ENCODE assay signal across 19 cellular contexts in genomic region chr15:29676961-29677402, GRCh38.
A peak's percentile ranks its signal among the peaks of the same experiment; 100 is the strongest.
DNase-seq lines count a peak whose midpoint lies in the region; ATAC-seq, FAIRE-seq and TF ChIP-seq lines count a peak whose summit lies in the region.
"Had no signal": no experiment of that assay in that cellular context is flagged by ENCODE, and none has a peak within 500 bp of the region (broad histone marks: within the 10 kb centered on the region; RNA-seq: fewer than 3 reads in every experiment).

No MANE protein-coding gene starts in this region.

- DNase-seq in NCI-H1092 treated with DMSO at 0.1 percent for 48 hours (lab: John Stamatoyannopoulos, UW) (peak; percentile 31), NCI-H1092 (lab: John Stamatoyannopoulos, UW) (no peak), WTC11 (ENCODE audit: low spot score) (no peak), foreskin keratinocyte (no peak), small intestine (peak; percentile 52), HepG2 (ENCODE audit: low spot score) (no peak), GM19238 (ENCODE audit: insufficient read length, low spot score) (no peak)
- DNase-seq: activated T-cell treated with anti-CD3 and anti-CD28 coated beads, Interleukin-2, amount 50 U/mL, for 24 hours; caudate nucleus; DMS79; naive B cell; NCI-H524; SHP77; tibial artery had no signal

- 21 to 43% (median 34%) methylated on average over 8 of the region's 8 CpGs for WGBS in small intestine, 3 donors
- WGBS in HepG2 (ENCODE audit: low lambda C conversion rate): 81% methylated on average over 6 of the region's 8 CpGs

- H3K9me3 Mint-ChIP-seq in WTC11: no peaks in the 10 kb centered on the region
- H3K9me3 Mint-ChIP-seq: activated T-cell treated with anti-CD3 and anti-CD28 coated beads, Interleukin-2, amount 50 U/mL, for 24 hours had no signal

- no TSS peak for BruUV-seq in HepG2 (replicated peaks; lab: Mats Ljungman, UMichigan)

- CTCF ChIA-PET in WTC11 (lab: Charles Lee) (interaction anchor here (1.2 kb wide), 1 partner anchor 575 kb away, joined by 4 read pairs; no protein-coding TSS in a partner anchor), HepG2 (lab: Yijun Ruan, JAX; ENCODE audit: low intra/inter-chr PET ratio, low total read pairs) (no interaction called here)

- no peaks in the 10 kb centered on the region for H4K20me1 ChIP-seq in HepG2 (ENCODE audit: insufficient read depth, low read length)

- peaks cover 21% of the 10 kb centered on the region for H3K4me1 Mint-ChIP-seq in WTC11

- H2AFZ ChIP-seq in HepG2 (ENCODE audit: low read length): no peak overlapping the region

- H3K4me3 ChIP-seq in small intestine (ENCODE audit: low read depth in 1 of 2, low read length in 2 of 2) (peak overlapping the region in 1 of 2 donors; percentile 27), HepG2 (replicated peaks in 1 of 3; ENCODE audit: insufficient read depth in 1 of 3, low read depth in 2 of 3, low read length in 3 of 3) (no peak overlapping the region)
- H3K4me3 ChIP-seq: esophagus muscularis mucosa, skin epidermis, tibial artery had no signal

- H3K9me3 ChIP-seq in small intestine (ENCODE audit: control insufficient read depth, low read depth) (no peaks in the 10 kb centered on the region), HepG2 (ENCODE audit: low read length) (no peaks in the 10 kb centered on the region)
- H3K9me3 ChIP-seq: esophagus muscularis mucosa, tibial artery had no signal

- H3K9ac ChIP-seq in HepG2 (ENCODE audit: insufficient read depth, low read depth, low read length): no peak overlapping the region

- no peaks in the 10 kb centered on the region for H3K27me3 Mint-ChIP-seq in WTC11 (ENCODE audit: low read depth)

- H3K4me3 Mint-ChIP-seq in WTC11: peak overlapping the region; percentile 4; the same call in 1 of the 2 replicates
- H3K4me3 Mint-ChIP-seq: activated T-cell treated with anti-CD3 and anti-CD28 coated beads, Interleukin-2, amount 50 U/mL, for 24 hours; naive B cell had no signal

- in situ Hi-C loops in HepG2 (cut with HindIII; ENCODE audit: extremely low pct_ligation_motif_present, low pct_unique_long_range_greater_than_20kb): no loop called here

- intact Hi-C loops in HepG2 (cut with micrococcal nuclease; ENCODE audit: unreplicated experiment): no loop called here

- no peaks in the 10 kb centered on the region for H3K36me3 ChIP-seq in small intestine (ENCODE audit: control insufficient read depth in 2 of 2, insufficient read depth in 2 of 2, low read length in 2 of 2)
- H3K36me3 ChIP-seq in HepG2 (replicated peaks in 1 of 2; ENCODE audit: control insufficient read depth in 1 of 2, insufficient read depth in 2 of 2, low read length in 2 of 2): no peaks in the 10 kb centered on the region
- H3K36me3 ChIP-seq: esophagus muscularis mucosa, tibial artery had no signal

- TF ChIP-seq CTCF in WTC11 (IDR thresholded peaks at IDR 0.05): no peak
- TF ChIP-seq CTCF in foreskin keratinocyte (conservative IDR thresholded peaks at IDR 0.05): no peak
- no peak for TF ChIP-seq CTCF in HepG2 (CRISPR knock-in tag; IDR thresholded peaks at IDR 0.05)

- TF ChIP-seq RAD21 in HepG2 (CRISPR knock-in tag; IDR thresholded peaks at IDR 0.05): no peak

- FAIRE-seq in small intestine (lab: Jason Lieb, UNC) (no peak), HepG2 (lab: Jason Lieb, UNC) (no peak)
- FAIRE-seq: A204.1 had no signal

- H3K27ac ChIP-seq in foreskin keratinocyte (no peak overlapping the region), small intestine (ENCODE audit: low read depth in 1 of 2, low read length in 1 of 2) (peak overlapping the region; percentile 17 to 93), HepG2 (ENCODE audit: extremely low read length, insufficient read depth, low read length) (no peak overlapping the region)
- H3K27ac ChIP-seq: esophagus muscularis mucosa, skin epidermis, tibial artery had no signal

- no peak overlapping the region for H3K27ac Mint-ChIP-seq in WTC11
- H3K27ac Mint-ChIP-seq: activated T-cell treated with anti-CD3 and anti-CD28 coated beads, Interleukin-2, amount 50 U/mL, for 24 hours; naive B cell had no signal

- H3K36me3 Mint-ChIP-seq in WTC11: no peaks in the 10 kb centered on the region
- H3K36me3 Mint-ChIP-seq: naive B cell had no signal

- H3K27me3 ChIP-seq in foreskin keratinocyte (no peaks in the 10 kb centered on the region), small intestine (ENCODE audit: control insufficient read depth in 2 of 2, insufficient read depth in 2 of 2, low read length in 2 of 2) (peaks cover 0 to 1% of the 10 kb centered on the region in 2 donors), HepG2 (ENCODE audit: control insufficient read depth in 1 of 2, insufficient read depth in 2 of 2, low read length in 2 of 2) (no peaks in the 10 kb centered on the region; a peak in 2 of 5 replicates)

- H3K79me2 ChIP-seq in HepG2 (ENCODE audit: insufficient read depth, low read length): no peaks in the 10 kb centered on the region

- TF ChIP-seq POLR2A in HepG2 (IDR thresholded peaks at IDR 0.05; ENCODE audit: insufficient read depth in 1 of 2, low read depth in 2 of 2, low read length in 2 of 2): no peak

- H3K4me1 ChIP-seq in foreskin keratinocyte (peaks cover 5% of the 10 kb centered on the region), small intestine (ENCODE audit: control insufficient read depth in 2 of 2, insufficient read depth in 1 of 2, low read depth in 1 of 2, low read length in 1 of 2) (peaks cover 2 to 3% of the 10 kb centered on the region in 2 donors), HepG2 (ENCODE audit: insufficient read depth, low read length) (peaks cover 11% of the 10 kb centered on the region; the same call in 1 of the 2 replicates)

- no peak overlapping the region for H3K4me2 ChIP-seq in HepG2 (ENCODE audit: low read depth, low read length)

- TF ChIP-seq EP300 in HepG2 (IDR thresholded peaks at IDR 0.05; ENCODE audit: low read depth in 2 of 2, low read length in 2 of 2): no peak
- TF ChIP-seq EP300 in HepG2 (CRISPR knock-in tag; IDR thresholded peaks at IDR 0.05; ENCODE audit: borderline replicate concordance): no peak

- POLR2A ChIA-PET in WTC11 (lab: Charles Lee) (no interaction called here), HepG2 (lab: Yijun Ruan, JAX) (no interaction called here)

- no peak for ATAC-seq in WTC11
- ATAC-seq in foreskin keratinocyte: peak; percentile 38
- ATAC-seq in HepG2: no peak
- ATAC-seq in HG02938 (IDR thresholded peaks at IDR 0.05; ENCODE audit: unreplicated experiment): no peak
- ATAC-seq: activated CD4-positive, CD25-positive, alpha-beta regulatory T cell treated with anti-CD3 and anti-CD28 coated beads, Interleukin-2, amount 50 U/mL, for 24 hours had no signal

TF ChIP-seq in WTC11, 78 proteins besides CTCF, POLR2A, EP300 and RAD21 (continues in another document):
- TF ChIP-seq ERG (CRISPR knock-in tag; IDR thresholded peaks at IDR 0.05) (no peak), ZNF263 (CRISPR knock-in tag; IDR thresholded peaks at IDR 0.05; ENCODE audit: low read depth) (no peak), ETV6 (CRISPR knock-in tag; IDR thresholded peaks at IDR 0.05) (no peak), ATF2 (CRISPR knock-in tag; IDR thresholded peaks at IDR 0.05; ENCODE audit: borderline replicate concordance, low read depth) (no peak)

TF ChIP-seq in HepG2, 621 proteins besides CTCF, POLR2A, EP300 and RAD21 (continues in another document):
- TF ChIP-seq, protein P1, sequence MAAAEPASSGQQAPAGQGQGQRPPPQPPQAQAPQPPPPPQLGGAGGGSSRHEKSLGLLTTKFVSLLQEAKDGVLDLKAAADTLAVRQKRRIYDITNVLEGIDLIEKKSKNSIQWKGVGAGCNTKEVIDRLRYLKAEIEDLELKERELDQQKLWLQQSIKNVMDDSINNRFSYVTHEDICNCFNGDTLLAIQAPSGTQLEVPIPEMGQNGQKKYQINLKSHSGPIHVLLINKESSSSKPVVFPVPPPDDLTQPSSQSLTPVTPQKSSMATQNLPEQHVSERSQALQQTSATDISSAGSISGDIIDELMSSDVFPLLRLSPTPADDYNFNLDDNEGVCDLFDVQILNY (CRISPR knock-in tag; conservative IDR thresholded peaks at IDR 0.05): no peak
- TF ChIP-seq ZNF782 (CRISPR knock-in tag; IDR thresholded peaks at IDR 0.05; ENCODE audit: borderline replicate concordance) (no peak), ZNF720 (CRISPR knock-in tag; IDR thresholded peaks at IDR 0.05) (no peak), ATF7 (IDR thresholded peaks at IDR 0.05) (no peak), ATF7 (CRISPR knock-in tag; IDR thresholded peaks at IDR 0.05) (no peak), ELF3 (CRISPR knock-in tag; IDR thresholded peaks at IDR 0.05) (no peak), PAXIP1 (CRISPR knock-in tag; conservative IDR thresholded peaks at IDR 0.05) (no peak), ZNF101 (CRISPR knock-in tag; IDR thresholded peaks at IDR 0.05; ENCODE audit: borderline replicate concordance, low read depth) (no peak), RAD51 (IDR thresholded peaks at IDR 0.05; ENCODE audit: borderline replicate concordance) (no peak), THAP7 (CRISPR knock-in tag; IDR thresholded peaks at IDR 0.05) (no peak)

Comparison
In these comparisons a context has a peak if more than half of its experiments do, and no peak if none do; other contexts are left out.
1. DNase-seq: peak in NCI-H1092 treated with DMSO at 0.1 percent for 48 hours (single experiment) and small intestine (single experiment); none in NCI-H1092 (single experiment), WTC11 (single experiment), foreskin keratinocyte (0 of 2), HepG2 (single experiment) and GM19238 (single experiment).
2. H3K27ac ChIP-seq: peak in small intestine (2 of 2); none in foreskin keratinocyte (single experiment) and HepG2 (single experiment).